ENCODE assay signal across 9 cellular contexts in genomic region chr1:32702599-32703478, GRCh38. TPM values are rescaled to one million over a fixed set of nuclear protein-coding genes. Genes with fewer than 3 reads are reported as not detected.
A peak's percentile ranks its signal among the peaks of the same experiment; 100 is the strongest.
DNase-seq lines count a peak whose midpoint lies in the region; ATAC-seq, FAIRE-seq and TF ChIP-seq lines count a peak whose summit lies in the region.
"Had no signal": no experiment of that assay in that cellular context is flagged by ENCODE, and none has a peak within 500 bp of the region (broad histone marks: within the 10 kb centered on the region; RNA-seq: fewer than 3 reads in every experiment).

Gene SYNC, minus strand, starts transcription at chr1:32702770. Its CDS starts 110 bp downstream, at chr1:32702660.

- TF ChIP-seq EP300 in esophagus muscularis mucosa (IDR thresholded peaks at IDR 0.05) = no peak

- no peaks in the 10 kb centered on the region for H3K9me3 ChIP-seq in esophagus muscularis mucosa
- no peaks in the 10 kb centered on the region for H3K9me3 ChIP-seq in mucosa of descending colon

- intact Hi-C loops in esophagus muscularis mucosa (cut with DNase I) (no loop called here), mucosa of descending colon (cut with DNase I, micrococcal nuclease) (no loop called here)

- TF ChIP-seq POLR2A in GM12892 (IDR thresholded peaks at IDR 0.05; ENCODE audit: low read depth, low read length) = no peak
- peak; percentile 73 for TF ChIP-seq POLR2A in esophagus muscularis mucosa (IDR thresholded peaks at IDR 0.05; ENCODE audit: low read depth)

- peak; percentile 61 for DNase-seq in A172 (ENCODE audit: low spot score)
- peak; percentile 50 for DNase-seq in GM12892 (ENCODE audit: insufficient read length)
- DNase-seq in esophagus muscularis mucosa (ENCODE audit: extremely low spot score) = no peak
- peak; percentile 88 to 94 (median 91) for DNase-seq in mucosa of descending colon
- DNase-seq in ureter (ENCODE audit: low spot score) = peak; percentile 60
- DNase-seq in SKM-1 treated with dmso at 0.1 percent for 144 hours (lab: John Stamatoyannopoulos, UW; ENCODE audit: unreplicated experiment) = no peak

- H3K27ac ChIP-seq in VCaP = peak within 1 kb of the TSS; percentile 44; the same call in 1 of the 2 replicates
- H3K27ac ChIP-seq in esophagus muscularis mucosa (replicated peaks in 1 of 4) = peak within 1 kb of the TSS; percentile 94 to 99 (median 98)

- H3K4me1 ChIP-seq in esophagus muscularis mucosa (peaks cover 33 to 91% (median 78%) of the 10 kb centered on the region in 4 donors), mucosa of descending colon (ENCODE audit: low read depth) (peaks cover 5% of the 10 kb centered on the region)

- H3K4me3 ChIP-seq in esophagus muscularis mucosa (peak within 1 kb of the TSS; percentile 63 to 93 (median 76)), mucosa of descending colon (peak within 1 kb of the TSS; percentile 30)

- ATAC-seq in mucosa of descending colon (peak; percentile 85), HG02840 (IDR thresholded peaks at IDR 0.05; ENCODE audit: low FRiP score, unreplicated experiment) (no peak)

- H3K36me3 ChIP-seq in esophagus muscularis mucosa (no peaks in the 10 kb centered on the region), mucosa of descending colon (ENCODE audit: low read depth) (no peaks in the 10 kb centered on the region)

- TF ChIP-seq CTCF in VCaP (conservative IDR thresholded peaks at IDR 0.05) (no peak), esophagus muscularis mucosa (IDR thresholded peaks at IDR 0.05) (no peak), mucosa of descending colon (IDR thresholded peaks at IDR 0.05) (no peak)

- no peaks in the 10 kb centered on the region for H3K27me3 ChIP-seq in esophagus muscularis mucosa

- WGBS in esophagus muscularis mucosa = 2% methylated on average over 19 of the region's 70 CpGs

- no peak for FAIRE-seq in GM12892 (lab: Jason Lieb, UNC)
- FAIRE-seq: islet of Langerhans had no signal

RNA-seq across cellular contexts. Expression of gene SYNC, which starts in this region (rescaled TPM):
- 39.9 and 51.3 TPM in 2 replicates for total RNA-seq in A172 (2014; rRNA removed; shearing (Covaris generic))
- polyA plus RNA-seq in GM12892 (2012; ENCODE audit: missing spikeins) = not detected
- total RNA-seq in esophagus muscularis mucosa = 100 to 1,000 TPM; 111 to 201 (median 153) TPM
- 10 to 100 TPM; 14.3 to 19.2 (median 14.6) TPM for total RNA-seq in mucosa of descending colon
- total RNA-seq in ureter = 6.4 TPM

Comparison
In these comparisons a context has a peak if more than half of its experiments do, and no peak if none do; other contexts are left out.
1. DNase-seq: peak in A172 (single experiment), GM12892 (single experiment), mucosa of descending colon (3 of 3) and ureter (single experiment); none in esophagus muscularis mucosa (single experiment) and SKM-1 treated with dmso at 0.1 percent for 144 hours (single experiment).